In the genomic region with DNA sequence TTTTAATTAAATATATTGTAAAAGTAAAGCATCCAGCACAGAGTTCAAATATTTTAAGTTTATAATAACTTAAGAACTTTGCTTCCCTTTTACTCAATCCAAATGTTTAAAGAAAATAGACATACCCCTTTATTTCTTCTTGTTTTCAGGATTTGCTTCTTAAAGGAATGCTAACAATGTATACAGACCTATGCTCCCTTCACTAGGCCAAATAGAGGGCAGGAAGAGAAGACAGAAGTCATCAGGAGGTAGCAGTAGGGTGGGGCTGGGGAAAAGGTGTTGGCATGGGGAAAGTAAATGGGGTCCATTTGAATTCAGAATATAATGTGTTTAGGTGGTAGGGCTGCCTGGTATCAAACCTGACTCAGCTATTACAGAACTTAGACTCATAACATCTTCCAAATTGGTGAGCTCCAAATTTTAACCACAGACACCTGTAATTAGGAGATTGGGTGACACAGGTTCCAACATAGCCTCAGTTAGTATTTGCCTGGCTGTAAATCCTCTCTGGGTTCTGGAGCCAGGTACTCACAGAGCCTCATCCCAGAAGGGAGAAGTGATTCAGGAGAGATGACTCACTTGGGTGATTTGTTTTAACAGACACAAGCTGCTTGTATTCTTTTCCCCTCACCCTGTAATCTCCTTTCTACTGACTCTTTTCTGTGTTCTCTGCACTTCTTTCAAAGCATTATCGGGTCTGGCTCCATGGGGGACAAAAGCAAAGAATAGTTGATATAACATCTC, we compare ENCODE assay signal across 13 cellular contexts.
DNase-seq lines count a peak whose midpoint lies in the region; ATAC-seq, FAIRE-seq and TF ChIP-seq lines count a peak whose summit lies in the region.
"Had no signal": no experiment of that assay in that cellular context is flagged by ENCODE, and none has a peak within 500 bp of the region (broad histone marks: within the 10 kb centered on the region; RNA-seq: fewer than 3 reads in every experiment).

No MANE protein-coding gene starts in this region.

- TF ChIP-seq POLR2A in H54 (IDR thresholded peaks at IDR 0.05; ENCODE audit: low read depth, low read length), result no peak

- POLR2A ChIA-PET in AG04450 (lab: Yijun Ruan, JAX), result interaction anchor here (0.6 to 1.6 kb wide), 2 partner anchors 25 to 60 kb away, joined by 12 to 14 read pairs; a partner anchor contains a TSS
- POLR2A ChIA-PET in WTC11 (lab: Charles Lee), result no interaction called here
- POLR2A ChIA-PET in CD8-positive, alpha-beta memory T cell (lab: Charles Lee), result no interaction called here

- ATAC-seq in WTC11 (peak; percentile 53), foreskin keratinocyte (peak; percentile 100), GM18907 (IDR thresholded peaks at IDR 0.05; ENCODE audit: unreplicated experiment) (no peak)

- H3K9me3 Mint-ChIP-seq in WTC11, result peaks cover 10% of the 10 kb centered on the region
- peaks cover 0 to 6% (median 2%) of the 10 kb centered on the region in 5 donors for H3K9me3 Mint-ChIP-seq in CD8-positive, alpha-beta memory T cell

- no peak for TF ChIP-seq CTCF in AG04450 (IDR thresholded peaks at IDR 0.05; ENCODE audit: low read depth, low read length)
- TF ChIP-seq CTCF in WTC11 (IDR thresholded peaks at IDR 0.05), result no peak
- TF ChIP-seq CTCF in foreskin keratinocyte (conservative IDR thresholded peaks at IDR 0.05), result no peak

- CTCF ChIA-PET in AG04450 (lab: Charles Lee), result interaction anchor here (0.7 to 1.0 kb wide), 2 partner anchors 62 to 653 kb away, joined by 3 to 6 read pairs; no protein-coding TSS in a partner anchor
- CTCF ChIA-PET in WTC11 (lab: Charles Lee), result no interaction called here
- CTCF ChIA-PET in CD8-positive, alpha-beta memory T cell (lab: Charles Lee), result no interaction called here

- no peak overlapping the region for H3K27ac Mint-ChIP-seq in WTC11
- peak overlapping the region in 1 of 8 donors; percentile 11 for H3K27ac Mint-ChIP-seq in CD8-positive, alpha-beta memory T cell
- H3K27ac Mint-ChIP-seq: CD4-positive, CD25-positive, alpha-beta regulatory T cell had no signal

- H3K4me3 Mint-ChIP-seq in WTC11, result no peak overlapping the region
- no peak overlapping the region for H3K4me3 Mint-ChIP-seq in CD8-positive, alpha-beta memory T cell
- H3K4me3 Mint-ChIP-seq: CD4-positive, CD25-positive, alpha-beta regulatory T cell; natural killer cell treated with Interleukin-12 subunit alpha and Interleukin-12 subunit beta and Interleukin-15 and Interleukin-18, amount 100 ng/mL, for 72 hours had no signal

- no peaks in the 10 kb centered on the region for H3K27me3 ChIP-seq in AG04450 (ENCODE audit: control insufficient read depth, insufficient read depth, low read length)
- H3K27me3 ChIP-seq in foreskin keratinocyte, result no peaks in the 10 kb centered on the region
- no peaks in the 10 kb centered on the region for H3K27me3 ChIP-seq in CD8-positive, alpha-beta memory T cell (ENCODE audit: insufficient read depth, low read length, poor library complexity, severe bottlenecking)

- peaks cover 16% of the 10 kb centered on the region for H3K4me1 ChIP-seq in foreskin keratinocyte
- H3K4me1 ChIP-seq in CD8-positive, alpha-beta memory T cell (ENCODE audit: insufficient read depth, low read length), result no peaks in the 10 kb centered on the region

- no peaks in the 10 kb centered on the region for H3K27me3 Mint-ChIP-seq in WTC11 (ENCODE audit: low read depth)
- H3K27me3 Mint-ChIP-seq in CD8-positive, alpha-beta memory T cell, result no peaks in the 10 kb centered on the region
- H3K27me3 Mint-ChIP-seq: CD4-positive, CD25-positive, alpha-beta regulatory T cell; natural killer cell treated with Interleukin-12 subunit alpha and Interleukin-12 subunit beta and Interleukin-15 and Interleukin-18, amount 100 ng/mL, for 72 hours had no signal

- H3K27ac ChIP-seq in AG04450 (ENCODE audit: low read depth, low read length) (peak overlapping the region; percentile 2), foreskin keratinocyte (peak overlapping the region; percentile 58)
- no peak overlapping the region for H3K27ac ChIP-seq in CD8-positive, alpha-beta memory T cell (ENCODE audit: low read depth, low read length)

- no peak overlapping the region for H3K4me3 ChIP-seq in AG04450 (ENCODE audit: low read depth, low read length)
- H3K4me3 ChIP-seq in CD8-positive, alpha-beta memory T cell (ENCODE audit: low read length), result no peak overlapping the region

- DNase-seq in AG04450 (ENCODE audit: low read depth, low spot score) (peak; percentile 30), H54 (ENCODE audit: insufficient read length, low spot score) (peak; percentile 42), WTC11 (ENCODE audit: low spot score) (no peak), foreskin keratinocyte (peak; percentile 82 to 90), NCI-H2196 treated with DMSO at 0.1 percent for 48 hours (lab: John Stamatoyannopoulos, UW; ENCODE audit: unreplicated experiment) (no peak), nucleus accumbens (lab: John Stamatoyannopoulos, UW) (no peak)
- DNase-seq in CD8-positive, alpha-beta memory T cell, result no peak
- DNase-seq: activated effector memory CD4-positive, alpha-beta T cell treated with Interleukin-2 at 50 U/mL for 16 hours; NCI-H1105 treated with DMSO at 0.1 percent for 48 hours; stimulated activated CD4-positive, alpha-beta T cell treated with anti-CD3 and anti-CD28 coated beads, Interleukin-15, amount 100 ng/mL, for 24 hours had no signal

- no peaks in the 10 kb centered on the region for H3K36me3 Mint-ChIP-seq in WTC11
- peaks cover 0 to 8% (median 0%) of the 10 kb centered on the region in 3 donors for H3K36me3 Mint-ChIP-seq in CD8-positive, alpha-beta memory T cell
- H3K36me3 Mint-ChIP-seq: CD4-positive, CD25-positive, alpha-beta regulatory T cell had no signal

- H3K4me1 Mint-ChIP-seq in WTC11, result peaks cover 9% of the 10 kb centered on the region
- H3K4me1 Mint-ChIP-seq in CD8-positive, alpha-beta memory T cell, result peaks cover 7 to 13% (median 8%) of the 10 kb centered on the region in 3 donors

- no peaks in the 10 kb centered on the region for H3K9me3 ChIP-seq in AG04450 (ENCODE audit: control insufficient read depth, insufficient read depth, low read length)
- no peaks in the 10 kb centered on the region for H3K9me3 ChIP-seq in CD8-positive, alpha-beta memory T cell (ENCODE audit: low read length)

- peak; percentile 97 for FAIRE-seq in H54 (lab: Jason Lieb, UNC)

- no peaks in the 10 kb centered on the region for H3K36me3 ChIP-seq in CD8-positive, alpha-beta memory T cell (ENCODE audit: insufficient read depth, low read length)

TF ChIP-seq in WTC11, 78 proteins besides CTCF, POLR2A, EP300 and RAD21:
- TF ChIP-seq ZNF263 (CRISPR knock-in tag; IDR thresholded peaks at IDR 0.05; ENCODE audit: low read depth) (no peak), TCF7 (CRISPR knock-in tag; IDR thresholded peaks at IDR 0.05; ENCODE audit: low read depth) (no peak), NFE2L1 (CRISPR knock-in tag; IDR thresholded peaks at IDR 0.05) (no peak)

Comparison
In these comparisons a context has a peak if more than half of its experiments do, and no peak if none do; other contexts are left out.
1. DNase-seq: peak in AG04450 (single experiment), H54 (single experiment) and foreskin keratinocyte (2 of 2); none in WTC11 (single experiment), NCI-H2196 treated with DMSO at 0.1 percent for 48 hours (single experiment), nucleus accumbens (0 of 56) and CD8-positive, alpha-beta memory T cell (0 of 5).